In genomic region chr15:65232520-65232919, GRCh38 we compare ENCODE assay signal across 2 cellular contexts.
TF ChIP-seq lines count a peak whose summit lies in the region.

No MANE protein-coding gene starts in this region.

TF ChIP-seq in HEK293, 187 proteins besides CTCF, POLR2A, EP300 and RAD21:
- no peak for TF ChIP-seq ZNF148 (tag by site-specific recombination; IDR thresholded peaks at IDR 0.05; ENCODE audit: borderline replicate concordance)
- TF ChIP-seq ZFP41 (tag by site-specific recombination; IDR thresholded peaks at IDR 0.05; ENCODE audit: borderline replicate concordance): no peak
- peak; percentile 59 for TF ChIP-seq ZNF121 (tag by site-specific recombination; IDR thresholded peaks at IDR 0.05)
- TF ChIP-seq PRDM2 (tag by site-specific recombination; IDR thresholded peaks at IDR 0.05; ENCODE audit: borderline replicate concordance): no peak
- no peak for TF ChIP-seq ZFP3 (tag by site-specific recombination; IDR thresholded peaks at IDR 0.05; ENCODE audit: low read depth)
- no peak for TF ChIP-seq ZNF24 (tag by site-specific recombination; IDR thresholded peaks at IDR 0.05)
- no peak for TF ChIP-seq HOXD13 (CRISPR knock-in tag; IDR thresholded peaks at IDR 0.05; ENCODE audit: borderline replicate concordance)
TF ChIP-seq in HEK293: peak in this region for 1.

TF ChIP-seq in K562, 482 proteins besides CTCF, POLR2A, EP300 and RAD21:
- TF ChIP-seq ZNF121 (CRISPR knock-in tag; conservative IDR thresholded peaks at IDR 0.05) (peak; percentile 86), SOX6 (IDR thresholded peaks at IDR 0.05) (no peak), BCOR (IDR thresholded peaks at IDR 0.05) (peak; percentile 40; the same call in 1 of the 2 replicates)
